Comparison of ENCODE assay signal across 11 cellular contexts in the genomic region with DNA sequence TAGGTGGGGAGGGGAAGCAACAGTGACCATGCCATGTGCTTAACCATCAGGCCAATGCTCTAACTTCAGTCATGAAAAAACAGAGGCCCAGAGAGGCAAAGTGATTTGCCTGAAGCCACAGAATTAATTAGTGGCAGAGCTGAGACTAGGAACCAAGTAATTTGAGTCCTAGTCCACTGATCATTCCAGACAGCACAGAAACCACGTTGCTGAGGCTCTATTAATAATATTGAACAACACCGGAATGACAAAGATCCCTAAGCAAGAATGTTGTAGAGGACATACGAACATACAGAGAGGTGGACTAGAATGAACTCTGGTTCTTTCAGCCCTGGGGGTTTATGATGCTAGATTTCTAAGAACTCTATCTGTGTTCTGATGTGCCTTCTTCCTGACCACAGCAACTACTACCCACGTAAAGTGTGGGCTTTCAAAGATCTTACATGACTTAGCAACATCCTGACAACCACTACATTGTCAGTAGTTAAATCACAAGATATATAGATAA.
A peak's percentile ranks its signal among the peaks of the same experiment; 100 is the strongest.
DNase-seq lines count a peak whose midpoint lies in the region; ATAC-seq and TF ChIP-seq lines count a peak whose summit lies in the region.
"Had no signal": no experiment of that assay in that cellular context is flagged by ENCODE, and none has a peak within 500 bp of the region (broad histone marks: within the 10 kb centered on the region; RNA-seq: fewer than 3 reads in every experiment).

No MANE protein-coding gene starts in this region.

- 50 to 68% (median 51%) methylated on average over 4 of the region's 4 CpGs for WGBS in psoas muscle, 3 donors

- no peaks in the 10 kb centered on the region for H3K36me3 Mint-ChIP-seq in effector memory CD8-positive, alpha-beta T cell (ENCODE audit: insufficient read depth)
- no peaks in the 10 kb centered on the region for H3K36me3 Mint-ChIP-seq in endothelial cell (ENCODE audit: low read depth, unreplicated experiment)

- H3K27ac Mint-ChIP-seq in effector memory CD8-positive, alpha-beta T cell, result no peak overlapping the region
- H3K27ac Mint-ChIP-seq in endothelial cell (ENCODE audit: unreplicated experiment), result no peak overlapping the region

- H3K4me1 ChIP-seq in psoas muscle, result no peaks in the 10 kb centered on the region

- peaks cover 0 to 4% of the 10 kb centered on the region in 2 donors for H3K27me3 Mint-ChIP-seq in effector memory CD8-positive, alpha-beta T cell
- peaks cover 2% of the 10 kb centered on the region for H3K27me3 Mint-ChIP-seq in endothelial cell (ENCODE audit: unreplicated experiment)

- no peak overlapping the region for H3K27ac ChIP-seq in psoas muscle

- H3K27me3 ChIP-seq in psoas muscle (ENCODE audit: insufficient read depth in 3 of 3, low read length in 2 of 3), result no peaks in the 10 kb centered on the region

- no peak for TF ChIP-seq CTCF in GM13976 (IDR thresholded peaks at IDR 0.05; ENCODE audit: borderline replicate concordance, control extremely low read depth, extremely low read depth, insufficient read depth, missing control alignments)
- TF ChIP-seq CTCF in psoas muscle (IDR thresholded peaks at IDR 0.05), result no peak
- no peak for TF ChIP-seq CTCF in endothelial cell (IDR thresholded peaks at IDR 0.05; ENCODE audit: unreplicated experiment)

- H3K4me3 ChIP-seq in psoas muscle, result no peak overlapping the region

- no peaks in the 10 kb centered on the region for H3K36me3 ChIP-seq in psoas muscle (ENCODE audit: insufficient read depth in 1 of 2, low read depth in 1 of 2)

- intact Hi-C loops in psoas muscle (cut with DNase I), result no loop called here

- in situ Hi-C loops in GM13976 (cut with MboI; ENCODE audit: low sequenced_read_pairs, unreplicated experiment), result no loop called here

- no peak overlapping the region for H3K4me3 Mint-ChIP-seq in effector memory CD8-positive, alpha-beta T cell
- no peak overlapping the region for H3K4me3 Mint-ChIP-seq in endothelial cell (ENCODE audit: unreplicated experiment)

- H3K4me1 Mint-ChIP-seq in effector memory CD8-positive, alpha-beta T cell (ENCODE audit: low read depth in 2 of 2), result no peaks in the 10 kb centered on the region
- peaks cover 6% of the 10 kb centered on the region for H3K4me1 Mint-ChIP-seq in endothelial cell (ENCODE audit: unreplicated experiment)

- no peaks in the 10 kb centered on the region for H3K9me3 Mint-ChIP-seq in effector memory CD8-positive, alpha-beta T cell
- H3K9me3 Mint-ChIP-seq in endothelial cell (ENCODE audit: unreplicated experiment), result no peaks in the 10 kb centered on the region

- peak; percentile 23 for DNase-seq in GM13976 (ENCODE audit: low spot score)
- DNase-seq in NCI-H526 treated with DMSO at 0.1 percent for 48 hours (lab: John Stamatoyannopoulos, UW), result peak; percentile 41
- DNase-seq in effector memory CD8-positive, alpha-beta T cell, result no peak
- DNase-seq in NCI-H510A (lab: John Stamatoyannopoulos, UW), result no peak
- no peak for DNase-seq in psoas muscle
- DNase-seq in endothelial cell (ENCODE audit: low spot score), result no peak
- no peak for DNase-seq in stimulated activated CD4-positive, alpha-beta T cell treated with anti-CD3 and anti-CD28 coated beads, Interleukin-12 subunit alpha, Interleukin-12 subunit beta, amount 100 ng/mL, for 4 hours
- DNase-seq: foreskin melanocyte; NCI-H1105 treated with DMSO at 0.1 percent for 48 hours; stimulated activated CD4-positive, alpha-beta T cell treated with anti-CD3 and anti-CD28 coated beads, Interleukin-2, amount 100 ng/mL, for 24 hours had no signal

- no peaks in the 10 kb centered on the region for H3K9me3 ChIP-seq in psoas muscle

- ATAC-seq in GM21529 (IDR thresholded peaks at IDR 0.05; ENCODE audit: unreplicated experiment) (peak; percentile 64), psoas muscle (no peak)
- ATAC-seq in effector memory CD8-positive, alpha-beta T cell (replicated peaks), result peak; percentile 45

Comparison
In these comparisons a context has a peak if more than half of its experiments do, and no peak if none do; other contexts are left out.
1. DNase-seq: peak in GM13976 (single experiment) and NCI-H526 treated with DMSO at 0.1 percent for 48 hours (single experiment); none in effector memory CD8-positive, alpha-beta T cell (0 of 3), NCI-H510A (single experiment), psoas muscle (0 of 2), endothelial cell (single experiment) and stimulated activated CD4-positive, alpha-beta T cell treated with anti-CD3 and anti-CD28 coated beads, Interleukin-12 subunit alpha, Interleukin-12 subunit beta, amount 100 ng/mL, for 4 hours (single experiment).
2. ATAC-seq: peak in GM21529 (single experiment) and effector memory CD8-positive, alpha-beta T cell (single experiment); none in psoas muscle (0 of 4).